ENCODE assay signal across 8 cellular contexts in the genomic region with DNA sequence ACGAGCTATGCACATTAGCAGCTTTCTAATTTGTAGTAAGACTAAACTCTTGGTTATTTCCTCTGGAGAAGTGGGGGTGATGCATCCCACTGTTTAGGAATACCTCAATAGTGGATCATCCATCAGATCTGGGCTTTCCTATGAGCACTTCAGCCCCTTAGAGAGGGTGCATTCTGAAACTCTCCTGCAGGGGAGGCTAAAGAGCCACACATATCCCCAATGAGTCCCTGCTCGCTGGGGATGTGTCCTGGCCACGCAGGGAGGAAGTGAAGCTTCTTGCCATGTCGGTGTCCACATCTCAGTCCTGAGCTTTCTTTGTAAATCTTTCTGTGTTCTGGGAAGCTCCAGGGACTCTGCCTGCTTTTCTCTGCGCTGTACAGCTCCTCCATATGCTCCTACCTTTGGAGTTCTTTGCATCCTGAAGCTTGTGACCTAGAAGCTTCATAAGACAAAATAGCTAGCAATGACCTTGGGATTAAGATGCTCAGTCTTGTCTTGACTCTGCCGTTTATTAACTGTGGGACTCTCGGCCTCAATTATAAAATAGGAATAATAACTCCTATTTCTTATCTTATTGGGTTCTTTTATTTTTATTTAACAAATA. TPM values are rescaled to one million over a fixed set of nuclear protein-coding genes. Genes with fewer than 3 reads are reported as not detected.
DNase-seq lines count a peak whose midpoint lies in the region; ATAC-seq and TF ChIP-seq lines count a peak whose summit lies in the region.

No MANE protein-coding gene starts in this region.

- peaks cover 26 to 31% of the 10 kb centered on the region in 2 donors for H3K27me3 Mint-ChIP-seq in effector memory CD8-positive, alpha-beta T cell

- no peak overlapping the region for H3K27ac ChIP-seq in mesendoderm (ENCODE audit: low read depth, low read length)

- DNase-seq in AG09319 (ENCODE audit: extremely low read depth, low read depth) (no peak), NCI-H460 (ENCODE audit: extremely low read depth, low read depth) (peak; percentile 49), mesendoderm (peak; percentile 92)
- peak; percentile 43 for DNase-seq in activated CD4-positive, alpha-beta T cell treated with anti-CD3 and anti-CD28 coated beads, Interleukin-2, amount 50 U/mL, for 1 hour
- peak; percentile 45 to 67 (median 56) for DNase-seq in effector memory CD8-positive, alpha-beta T cell
- peak; percentile 42 to 84 for DNase-seq in stimulated activated effector memory CD8-positive, alpha-beta T cell treated with anti-CD3 and anti-CD28 coated beads, Interleukin-12 subunit alpha, Interleukin-12 subunit beta, amount 100 ng/mL, for 72 hours (ENCODE audit: low spot score in 2 of 2)

- H4K5ac ChIP-seq in mesendoderm (ENCODE audit: low read length), result no peak overlapping the region

- H3K79me1 ChIP-seq in mesendoderm (ENCODE audit: low read length), result no peaks in the 10 kb centered on the region

- WGBS in mesendoderm (ENCODE audit: extremely low coverage, insufficient coverage, low lambda C conversion rate), result no CpG with 5 or more reads among the region's 7 CpGs

- H3K23ac ChIP-seq in mesendoderm (ENCODE audit: low read length), result no peak overlapping the region

- peak overlapping the region; percentile 88 for H3K4ac ChIP-seq in mesendoderm (ENCODE audit: low read depth, low read length)

- no peaks in the 10 kb centered on the region for H3K36me3 Mint-ChIP-seq in effector memory CD8-positive, alpha-beta T cell (ENCODE audit: insufficient read depth)
- H3K36me3 Mint-ChIP-seq in stimulated activated effector memory CD8-positive, alpha-beta T cell treated with anti-CD3 and anti-CD28 coated beads, Interleukin-12 subunit alpha, Interleukin-12 subunit beta, amount 100 ng/mL, for 72 hours, result no peaks in the 10 kb centered on the region

- no peak overlapping the region for H4K8ac ChIP-seq in mesendoderm (ENCODE audit: low read depth, low read length)

- peak overlapping the region; percentile 89 for H3K18ac ChIP-seq in mesendoderm (ENCODE audit: low read length)

- H3K56ac ChIP-seq in mesendoderm (ENCODE audit: low read length), result no peak overlapping the region

- ATAC-seq in GM18498 (IDR thresholded peaks at IDR 0.05; ENCODE audit: unreplicated experiment) (peak; percentile 89), HG02970 (IDR thresholded peaks at IDR 0.05; ENCODE audit: low FRiP score, unreplicated experiment) (peak; percentile 71)
- peak; percentile 87 for ATAC-seq in effector memory CD8-positive, alpha-beta T cell (replicated peaks)
- ATAC-seq in stimulated activated effector memory CD8-positive, alpha-beta T cell treated with anti-CD3 and anti-CD28 coated beads, Interleukin-12 subunit alpha, Interleukin-12 subunit beta, amount 100 ng/mL, for 72 hours, result peak; percentile 77

- H2AK5ac ChIP-seq in mesendoderm (ENCODE audit: low read length), result no peak overlapping the region

- no peaks in the 10 kb centered on the region for H3K27me3 ChIP-seq in mesendoderm (ENCODE audit: insufficient read depth, low read length, poor library complexity)

- H3K9ac ChIP-seq in mesendoderm (ENCODE audit: low read length), result no peak overlapping the region

- peak; percentile 93 for TF ChIP-seq CTCF in AG09319 (IDR thresholded peaks at IDR 0.05; ENCODE audit: low read depth, low read length)

- no peaks in the 10 kb centered on the region for H3K36me3 ChIP-seq in mesendoderm (ENCODE audit: control insufficient read depth, insufficient read depth, low read length)

- H3K4me1 Mint-ChIP-seq in effector memory CD8-positive, alpha-beta T cell (ENCODE audit: low read depth in 2 of 2), result peaks cover 10 to 11% of the 10 kb centered on the region in 2 donors
- peaks cover 19% of the 10 kb centered on the region for H3K4me1 Mint-ChIP-seq in stimulated activated effector memory CD8-positive, alpha-beta T cell treated with anti-CD3 and anti-CD28 coated beads, Interleukin-12 subunit alpha, Interleukin-12 subunit beta, amount 100 ng/mL, for 72 hours

- no peak overlapping the region for H3K4me3 Mint-ChIP-seq in effector memory CD8-positive, alpha-beta T cell
- no peak overlapping the region for H3K4me3 Mint-ChIP-seq in stimulated activated effector memory CD8-positive, alpha-beta T cell treated with anti-CD3 and anti-CD28 coated beads, Interleukin-12 subunit alpha, Interleukin-12 subunit beta, amount 100 ng/mL, for 72 hours

- no peaks in the 10 kb centered on the region for H3K79me2 ChIP-seq in mesendoderm (ENCODE audit: control insufficient read depth, insufficient read depth, low read length)

- no peak overlapping the region for H2BK15ac ChIP-seq in mesendoderm (replicated peaks; ENCODE audit: low read depth)

- no peak overlapping the region for H3K4me2 ChIP-seq in mesendoderm (ENCODE audit: low read length)

- H3K27ac Mint-ChIP-seq in effector memory CD8-positive, alpha-beta T cell, result no peak overlapping the region
- H3K27ac Mint-ChIP-seq in stimulated activated effector memory CD8-positive, alpha-beta T cell treated with anti-CD3 and anti-CD28 coated beads, Interleukin-12 subunit alpha, Interleukin-12 subunit beta, amount 100 ng/mL, for 72 hours, result no peak overlapping the region

- H3K4me1 ChIP-seq in mesendoderm (ENCODE audit: control insufficient read depth, low read depth, low read length), result peaks cover 5% of the 10 kb centered on the region

- peak overlapping the region; percentile 68 for H2BK120ac ChIP-seq in mesendoderm (ENCODE audit: low read depth, low read length)

- no peak overlapping the region for H2BK5ac ChIP-seq in mesendoderm (ENCODE audit: low read length)

- H3K4me3 ChIP-seq in mesendoderm (ENCODE audit: low read length), result no peak overlapping the region

- no peaks in the 10 kb centered on the region for H3K9me3 Mint-ChIP-seq in effector memory CD8-positive, alpha-beta T cell
- no peaks in the 10 kb centered on the region for H3K9me3 Mint-ChIP-seq in stimulated activated effector memory CD8-positive, alpha-beta T cell treated with anti-CD3 and anti-CD28 coated beads, Interleukin-12 subunit alpha, Interleukin-12 subunit beta, amount 100 ng/mL, for 72 hours

RNA-seq across cellular contexts. Expression of gene MASP1, which starts 28.3 kb away (rescaled TPM):
- total RNA-seq in NCI-H460 (2014; rRNA removed; shearing (Covaris generic)), result 0.02 TPM in 1 of 2 replicates, not detected in the other
- polyA plus RNA-seq in NCI-H460 (2014; cell fraction: nucleus; rRNA removed), result not detected in 2 replicates
- 0.51 TPM for polyA plus RNA-seq in mesendoderm (2013, experiment 1 of 2)
- 0.45 TPM for polyA plus RNA-seq in mesendoderm (2013, experiment 2 of 2)

RNA-seq across cellular contexts. Expression of gene RTP4, which starts 48.4 kb away (rescaled TPM):
- total RNA-seq in NCI-H460 (2014; rRNA removed; shearing (Covaris generic)), result not detected in 2 replicates
- not detected in 2 replicates for polyA plus RNA-seq in NCI-H460 (2014; cell fraction: nucleus; rRNA removed)
- polyA plus RNA-seq in mesendoderm (2013, experiment 1 of 2), result 0.03 TPM
- 0.04 TPM for polyA plus RNA-seq in mesendoderm (2013, experiment 2 of 2)
